Comparison of ENCODE assay signal across 8 cellular contexts in the genomic region with DNA sequence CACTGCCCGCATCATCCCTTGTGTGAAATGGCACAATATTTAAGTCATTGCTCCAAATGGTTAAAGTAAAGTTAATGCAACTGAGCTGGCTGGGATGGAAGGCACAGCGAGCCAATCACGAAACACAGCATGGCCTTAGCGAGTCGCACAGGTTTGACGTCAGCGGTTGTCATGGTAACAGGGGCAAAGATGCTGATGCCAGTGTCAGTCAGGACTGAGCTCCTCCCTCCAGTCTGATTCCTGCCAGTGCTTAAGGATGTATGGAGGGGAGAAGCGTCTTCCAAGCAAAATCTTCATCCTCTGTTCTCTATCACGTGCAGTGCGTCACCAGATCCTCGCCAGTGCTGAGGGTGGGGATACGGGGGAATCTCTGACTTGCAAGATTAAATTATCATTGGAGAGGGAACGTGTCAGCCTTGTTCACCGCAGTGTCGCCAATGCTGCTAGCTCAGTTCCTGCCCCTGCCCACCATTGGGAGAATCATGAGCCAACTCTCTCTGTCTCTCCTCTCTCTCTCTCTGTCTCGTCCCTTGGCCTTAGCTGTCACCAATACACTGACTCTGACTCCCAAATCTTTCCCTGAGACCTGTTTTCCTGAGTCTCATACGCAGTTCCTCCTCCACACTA. TPM values are rescaled to one million over a fixed set of nuclear protein-coding genes. Genes with fewer than 3 reads are reported as not detected.
DNase-seq lines count a peak whose midpoint lies in the region; ATAC-seq and TF ChIP-seq lines count a peak whose summit lies in the region.

No MANE protein-coding gene starts in this region.

- H3K27ac ChIP-seq in endodermal cell (ENCODE audit: low read depth, low read length), result no peak overlapping the region

- no peak overlapping the region for H3K4me3 Mint-ChIP-seq in endodermal cell

- TF ChIP-seq CTCF in endodermal cell (conservative IDR thresholded peaks at IDR 0.05) (no peak), GM10248 (IDR thresholded peaks at IDR 0.05; ENCODE audit: control extremely low read depth, extremely low read depth, low read depth, missing control alignments) (no peak)

- peaks cover 2% of the 10 kb centered on the region for H3K36me3 ChIP-seq in endodermal cell (ENCODE audit: control insufficient read depth, insufficient read depth, low read length)

- no peaks in the 10 kb centered on the region for H3K27me3 Mint-ChIP-seq in endodermal cell (ENCODE audit: insufficient read depth)

- H3K27ac Mint-ChIP-seq in endodermal cell, result peak overlapping the region; percentile 46

- H3K9ac ChIP-seq in endodermal cell (ENCODE audit: extremely low read depth, low read length, poor library complexity, severe bottlenecking), result no peak overlapping the region

- H3K9me3 ChIP-seq in endodermal cell (ENCODE audit: control insufficient read depth, low read length), result no peaks in the 10 kb centered on the region

- no peaks in the 10 kb centered on the region for H3K4me1 ChIP-seq in endodermal cell (ENCODE audit: control insufficient read depth, insufficient read depth, low read length)

- POLR2A ChIA-PET in GM10248 (lab: Yijun Ruan, JAX), result no interaction called here

- H3K27me3 ChIP-seq in endodermal cell (ENCODE audit: control insufficient read depth, insufficient read depth, low read length, poor library complexity, severe bottlenecking), result no peaks in the 10 kb centered on the region

- no peak overlapping the region for H3K4me3 ChIP-seq in endodermal cell (ENCODE audit: low read length)

- DNase-seq in C1 segment of cervical spinal cord (lab: John Stamatoyannopoulos, UW) (peak in 13 of 14 donors; percentile 28 to 97 (median 78)), NAMALWA (ENCODE audit: low spot score) (peak; percentile 16), endodermal cell (peak; percentile 98), lung microvascular endothelial cell (ENCODE audit: low read depth in 2 of 2) (peak; percentile 64 to 66), NCI-H2081 (lab: John Stamatoyannopoulos, UW) (no peak), GM10248 (ENCODE audit: extremely low spot score) (no peak)

- WGBS in endodermal cell (ENCODE audit: insufficient coverage in 1 of 2, insufficient read length in 1 of 2), 2 experiments, result 90 to 92% methylated on average over 16 to 17 of the region's 17 CpGs

- no peaks in the 10 kb centered on the region for H3K4me1 Mint-ChIP-seq in endodermal cell

- CTCF ChIA-PET in GM10248 (lab: Yijun Ruan, JAX), result interaction anchor here (0.9 to 2.9 kb wide), 6 partner anchors 9 to 23 kb away, joined by 3 to 16 read pairs (median 4); no protein-coding TSS in a partner anchor

- peaks cover 20% of the 10 kb centered on the region for H3K36me3 Mint-ChIP-seq in endodermal cell (ENCODE audit: low read depth)

- no peak for ATAC-seq in GM21381 (IDR thresholded peaks at IDR 0.05; ENCODE audit: unreplicated experiment)
- no peak for ATAC-seq in esophagus mucosa

- H3K9me3 Mint-ChIP-seq in endodermal cell, result no peaks in the 10 kb centered on the region

RNA-seq across cellular contexts. Expression of a gene that starts 24.5 kb away (rescaled TPM):
- total RNA-seq in endodermal cell (10 to 100 TPM; 27.1 to 27.2 TPM), lung microvascular endothelial cell (5.9 and 6.7 TPM in 2 replicates), esophagus mucosa (6.7 TPM)
- 43.8 TPM for polyA plus RNA-seq in endodermal cell (2013, experiment 1 of 2)
- 40.6 TPM for polyA plus RNA-seq in endodermal cell (2013, experiment 2 of 2)

RNA-seq across cellular contexts. Expression of a gene that starts 50.3 kb away (rescaled TPM):
- total RNA-seq in endodermal cell (10 to 100 TPM; 73.4 to 80.6 TPM), lung microvascular endothelial cell (51.9 and 61.9 TPM in 2 replicates), esophagus mucosa (54.0 TPM)
- polyA plus RNA-seq in endodermal cell (2013, experiment 1 of 2), result 50.7 TPM
- polyA plus RNA-seq in endodermal cell (2013, experiment 2 of 2), result 50.3 TPM

Comparison
In these comparisons a context has a peak if more than half of its experiments do, and no peak if none do; other contexts are left out.
1. DNase-seq: peak in C1 segment of cervical spinal cord (13 of 14), NAMALWA (single experiment), endodermal cell (single experiment) and lung microvascular endothelial cell (2 of 2); none in NCI-H2081 (0 of 2) and GM10248 (single experiment).